16 cellular contexts compared by ENCODE assay signal in the genomic region with DNA sequence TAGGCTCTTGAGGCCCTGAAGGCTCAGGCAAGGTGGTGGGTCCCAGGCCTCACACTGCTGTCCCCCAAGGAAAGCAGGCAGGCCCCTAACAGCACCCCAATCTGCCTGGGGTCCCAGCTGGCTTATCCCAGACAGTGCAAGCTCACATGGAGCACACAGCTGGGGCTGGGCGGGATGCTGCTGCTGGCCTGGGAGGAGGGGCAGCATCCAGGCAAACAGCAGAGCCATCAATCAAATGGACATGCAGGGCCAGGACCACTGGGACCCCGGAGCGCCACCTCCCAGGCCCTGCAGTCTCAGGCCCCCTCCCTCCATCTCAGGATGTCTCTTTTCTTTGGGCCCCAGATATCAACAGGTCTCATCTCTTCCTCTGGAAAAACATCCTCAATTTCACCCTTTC.
DNase-seq lines count a peak whose midpoint lies in the region; ATAC-seq and TF ChIP-seq lines count a peak whose summit lies in the region.
"Had no signal": no experiment of that assay in that cellular context is flagged by ENCODE, and none has a peak within 500 bp of the region (broad histone marks: within the 10 kb centered on the region; RNA-seq: fewer than 3 reads in every experiment).

No MANE protein-coding gene starts in this region.

- H3K27ac ChIP-seq in neural progenitor cell (no peak overlapping the region), spleen (no peak overlapping the region)
- H3K27ac ChIP-seq: BLaER1 had no signal

- H2AFZ ChIP-seq in neural progenitor cell (replicated peaks), result no peak overlapping the region

- H3K9ac ChIP-seq in neural progenitor cell, result no peak overlapping the region
- H3K9ac ChIP-seq: BLaER1 had no signal

- H3K27me3 Mint-ChIP-seq in neural progenitor cell (ENCODE audit: insufficient read depth, low read depth), result peaks cover 9% of the 10 kb centered on the region

- H3K4me3 ChIP-seq in neural progenitor cell, result no peak overlapping the region
- H3K4me3 ChIP-seq in spleen, result no peak overlapping the region
- H3K4me3 ChIP-seq: BLaER1 had no signal

- no peak overlapping the region for H3K4me2 ChIP-seq in neural progenitor cell
- H3K4me2 ChIP-seq: BLaER1 had no signal

- no peaks in the 10 kb centered on the region for H3K36me3 Mint-ChIP-seq in neural progenitor cell
- H3K36me3 Mint-ChIP-seq: CD14-positive monocyte; CD4-positive, alpha-beta memory T cell had no signal

- H3K4me1 ChIP-seq in neural progenitor cell (no peaks in the 10 kb centered on the region), spleen (no peaks in the 10 kb centered on the region)

- peak overlapping the region; percentile 57 for H3K4me3 Mint-ChIP-seq in neural progenitor cell
- H3K4me3 Mint-ChIP-seq: CD14-positive monocyte; CD4-positive, alpha-beta memory T cell had no signal

- no peak overlapping the region for H3K27ac Mint-ChIP-seq in neural progenitor cell
- H3K27ac Mint-ChIP-seq: CD14-positive monocyte; CD4-positive, alpha-beta memory T cell had no signal

- peak; percentile 27 for DNase-seq in activated effector memory CD4-positive, alpha-beta T cell treated with anti-CD3 and anti-CD28 coated beads, Interleukin-2, amount 50 U/mL, for 16 hours
- DNase-seq in activated effector memory CD4-positive, alpha-beta T cell treated with Interleukin-2 at 50 U/mL for 16 hours, result no peak
- DNase-seq in neural progenitor cell (ENCODE audit: low spot score) (no peak), spleen (peak; percentile 48), putamen (ENCODE audit: low spot score) (no peak), NCI-H1417 (lab: John Stamatoyannopoulos, UW) (no peak)
- DNase-seq: 8988T; CD4-positive, alpha-beta memory T cell; DMS79 treated with DMSO at 0.1 percent for 48 hours; GF-D8; GOT3 had no signal

- H3K9me3 ChIP-seq in neural progenitor cell (ENCODE audit: low read depth), result no peaks in the 10 kb centered on the region
- peaks cover 0 to 9% (median 0%) of the 10 kb centered on the region in 8 donors for H3K9me3 ChIP-seq in spleen

- H3K36me3 ChIP-seq in neural progenitor cell, result no peaks in the 10 kb centered on the region
- H3K36me3 ChIP-seq in spleen, result no peaks in the 10 kb centered on the region
- H3K36me3 ChIP-seq: BLaER1 had no signal

- H3F3A ChIP-seq in neural progenitor cell (ENCODE audit: low read depth), result no peaks in the 10 kb centered on the region

- H3K27me3 ChIP-seq in neural progenitor cell (no peaks in the 10 kb centered on the region), spleen (replicated peaks in 1 of 7) (peaks cover 0 to 59% (median 22%) of the 10 kb centered on the region in 7 donors)
- H3K27me3 ChIP-seq: BLaER1 had no signal

- TF ChIP-seq POLR2A in spleen (IDR thresholded peaks at IDR 0.05), result no peak

- H3K4me1 Mint-ChIP-seq in neural progenitor cell, result no peaks in the 10 kb centered on the region
- H3K4me1 Mint-ChIP-seq: CD14-positive monocyte had no signal

- TF ChIP-seq CTCF in neural progenitor cell (IDR thresholded peaks at IDR 0.05) (no peak), spleen (IDR thresholded peaks at IDR 0.05 in 8 of 11, conservative IDR thresholded peaks at IDR 0.05 in 3 of 11) (no peak)

- no peak for ATAC-seq in GM19328 (IDR thresholded peaks at IDR 0.05; ENCODE audit: unreplicated experiment)
- ATAC-seq: HCT116, HepG2 had no signal

- intact Hi-C loops in spleen (cut with DNase I; ENCODE audit: low total_unique reads), result no loop called here

- H3K9me3 Mint-ChIP-seq in neural progenitor cell, result peaks cover 11% of the 10 kb centered on the region

- H4K20me1 ChIP-seq in neural progenitor cell (ENCODE audit: low read depth), result no peaks in the 10 kb centered on the region
- H4K20me1 ChIP-seq: BLaER1 had no signal

- H3K79me2 ChIP-seq in neural progenitor cell (ENCODE audit: low read depth), result no peaks in the 10 kb centered on the region

- 81 to 93% (median 87%) methylated on average over 3 of the region's 3 CpGs for WGBS in spleen, 5 donors

Comparison
In these comparisons a context has a peak if more than half of its experiments do, and no peak if none do; other contexts are left out.
1. DNase-seq: peak in activated effector memory CD4-positive, alpha-beta T cell treated with anti-CD3 and anti-CD28 coated beads, Interleukin-2, amount 50 U/mL, for 16 hours (single experiment) and spleen (single experiment); none in activated effector memory CD4-positive, alpha-beta T cell treated with Interleukin-2 at 50 U/mL for 16 hours (single experiment), neural progenitor cell (single experiment), putamen (single experiment) and NCI-H1417 (0 of 3).